Comparison of ENCODE assay signal across 9 cellular contexts in the genomic region with DNA sequence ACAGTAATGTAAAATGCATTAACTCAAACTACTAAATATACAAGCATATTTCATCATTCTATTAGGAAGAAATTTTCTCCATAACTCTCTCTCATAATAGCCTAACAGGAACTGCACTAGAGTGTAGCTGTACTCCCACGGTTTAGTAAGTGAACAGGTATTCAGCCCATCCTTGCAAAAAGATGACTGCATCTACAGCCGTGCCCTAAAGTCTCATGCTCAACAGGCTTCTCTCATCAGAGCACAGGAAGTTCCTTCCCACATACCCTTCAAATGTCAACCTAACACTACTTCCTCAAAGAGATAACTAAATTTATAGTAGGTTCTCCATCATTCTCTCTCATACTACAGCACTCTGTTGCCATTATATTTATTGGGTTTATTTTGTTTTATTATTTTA.
DNase-seq lines count a peak whose midpoint lies in the region; ATAC-seq and TF ChIP-seq lines count a peak whose summit lies in the region.
"Had no signal": no experiment of that assay in that cellular context is flagged by ENCODE, and none has a peak within 500 bp of the region (broad histone marks: within the 10 kb centered on the region; RNA-seq: fewer than 3 reads in every experiment).

No MANE protein-coding gene starts in this region.

- ATAC-seq in HG03103 (IDR thresholded peaks at IDR 0.05; ENCODE audit: low read depth, unreplicated experiment) (peak; percentile 48), GM21447 (IDR thresholded peaks at IDR 0.05; ENCODE audit: unreplicated experiment) (no peak), GM21390 (IDR thresholded peaks at IDR 0.05; ENCODE audit: unreplicated experiment) (no peak)

- no peaks in the 10 kb centered on the region for H3K4me1 ChIP-seq in left ventricle myocardium inferior

- peak overlapping the region; percentile 29 for H3K4me3 Mint-ChIP-seq in activated CD4-positive, alpha-beta T cell treated with anti-CD3 and anti-CD28 coated beads, Interleukin-2, amount 10 ng/mL, durations not matched to agents 24 days and 14 days

- no peaks in the 10 kb centered on the region for H3K27me3 ChIP-seq in left ventricle myocardium inferior (ENCODE audit: low read depth)
- H3K27me3 ChIP-seq: cardiac muscle cell had no signal

- no peaks in the 10 kb centered on the region for H3K27me3 Mint-ChIP-seq in activated CD4-positive, alpha-beta T cell treated with anti-CD3 and anti-CD28 coated beads, Interleukin-2, amount 10 ng/mL, durations not matched to agents 24 days and 14 days

- H3K9me3 Mint-ChIP-seq in activated CD4-positive, alpha-beta T cell treated with anti-CD3 and anti-CD28 coated beads, Interleukin-2, amount 10 ng/mL, durations not matched to agents 24 days and 14 days = peaks cover 9% of the 10 kb centered on the region

- peaks cover 22% of the 10 kb centered on the region for H3K36me3 Mint-ChIP-seq in activated CD4-positive, alpha-beta T cell treated with anti-CD3 and anti-CD28 coated beads, Interleukin-2, amount 10 ng/mL, durations not matched to agents 24 days and 14 days (ENCODE audit: low read depth)

- intact Hi-C loops in activated CD4-positive, alpha-beta T cell treated with anti-CD3 and anti-CD28 coated beads, Interleukin-2, amount 10 ng/mL, durations not matched to agents 24 days and 14 days (cut with micrococcal nuclease) = loop anchor here (2.0 to 5.0 kb wide), 4 partner anchors 14 to 724 kb away; no protein-coding TSS in a partner anchor
- intact Hi-C loops in left ventricle myocardium inferior (cut with micrococcal nuclease) = no loop called here

- H3K27ac ChIP-seq in left ventricle myocardium inferior (replicated peaks) = no peak overlapping the region
- H3K27ac ChIP-seq: cardiac muscle cell had no signal

- H3K9me3 ChIP-seq in left ventricle myocardium inferior (replicated peaks) = peaks cover 26% of the 10 kb centered on the region

- DNase-seq in ELR (ENCODE audit: low read depth) (peak; percentile 94), kidney tubule cell (ENCODE audit: low spot score) (peak; percentile 90), NCI-H1092 treated with DMSO at 0.1 percent for 48 hours (lab: John Stamatoyannopoulos, UW) (no peak), left ventricle myocardium inferior (no peak)
- peak; percentile 76 for DNase-seq in activated CD4-positive, alpha-beta T cell treated with anti-CD3 and anti-CD28 coated beads, Interleukin-2, amount 10 ng/mL, durations not matched to agents 24 days and 14 days

- H3K27ac Mint-ChIP-seq in activated CD4-positive, alpha-beta T cell treated with anti-CD3 and anti-CD28 coated beads, Interleukin-2, amount 10 ng/mL, durations not matched to agents 24 days and 14 days = peak overlapping the region; percentile 62

- H3K4me3 ChIP-seq in left ventricle myocardium inferior = no peak overlapping the region
- H3K4me3 ChIP-seq: cardiac muscle cell had no signal

- no peak for TF ChIP-seq CTCF in left ventricle myocardium inferior (IDR thresholded peaks at IDR 0.05; ENCODE audit: borderline replicate concordance)

- peaks cover 18% of the 10 kb centered on the region for H3K36me3 ChIP-seq in left ventricle myocardium inferior
- H3K36me3 ChIP-seq: cardiac muscle cell had no signal

- H3K4me1 Mint-ChIP-seq in activated CD4-positive, alpha-beta T cell treated with anti-CD3 and anti-CD28 coated beads, Interleukin-2, amount 10 ng/mL, durations not matched to agents 24 days and 14 days = peaks cover 24% of the 10 kb centered on the region

Comparison
In these comparisons a context has a peak if more than half of its experiments do, and no peak if none do; other contexts are left out.
1. DNase-seq: peak in ELR (single experiment), activated CD4-positive, alpha-beta T cell treated with anti-CD3 and anti-CD28 coated beads, Interleukin-2, amount 10 ng/mL, durations not matched to agents 24 days and 14 days (single experiment) and kidney tubule cell (single experiment); none in NCI-H1092 treated with DMSO at 0.1 percent for 48 hours (single experiment) and left ventricle myocardium inferior (single experiment).